ENCODE assay signal across 16 cellular contexts in genomic region chr2:98809878-98810587, GRCh38.
DNase-seq lines count a peak whose midpoint lies in the region; ATAC-seq and TF ChIP-seq lines count a peak whose summit lies in the region.
"Had no signal": no experiment of that assay in that cellular context is flagged by ENCODE, and none has a peak within 500 bp of the region (broad histone marks: within the 10 kb centered on the region; RNA-seq: fewer than 3 reads in every experiment).

No MANE protein-coding gene starts in this region.

- no peak overlapping the region for H3K4me2 ChIP-seq in parathyroid adenoma (ENCODE audit: low read length)

- no peaks in the 10 kb centered on the region for H3K27me3 ChIP-seq in parathyroid adenoma (ENCODE audit: control insufficient read depth, insufficient read depth, low read length)
- H3K27me3 ChIP-seq: SJCRH30 had no signal

- H3K4me1 ChIP-seq in parathyroid adenoma, result peaks cover 45% of the 10 kb centered on the region
- H3K4me1 ChIP-seq: SJCRH30 had no signal

- no peak overlapping the region for H3K4me3 ChIP-seq in parathyroid adenoma (ENCODE audit: low read depth, low read length)
- H3K4me3 ChIP-seq: SJCRH30 had no signal

- H2AFZ ChIP-seq in parathyroid adenoma, result peak overlapping the region; percentile 57

- DNase-seq in kidney glomerular epithelial cell (lab: John Stamatoyannopoulos, UW) (peak; percentile 10), DMS79 (lab: John Stamatoyannopoulos, UW) (no peak), NK-92 (lab: John Stamatoyannopoulos, UW; ENCODE audit: unreplicated experiment) (no peak)
- DNase-seq: C1 segment of cervical spinal cord; CD8-positive, alpha-beta memory T cell; GOT3; KG1; NCI-H1436 treated with DMSO at 0.1 percent for 48 hours; NCI-H2029; NCI-H345; NCI-H526; SJCRH30 had no signal

- peaks cover 19% of the 10 kb centered on the region for H3K79me2 ChIP-seq in parathyroid adenoma

- H3K36me3 ChIP-seq in KOPT-K1 (ENCODE audit: insufficient read depth, low read length) (no peaks in the 10 kb centered on the region), parathyroid adenoma (ENCODE audit: control insufficient read depth, insufficient read depth, low read length) (no peaks in the 10 kb centered on the region)
- H3K36me3 ChIP-seq: SJCRH30 had no signal

- no peak overlapping the region for H3K9ac ChIP-seq in parathyroid adenoma

- H3K9me3 ChIP-seq in KOPT-K1 (ENCODE audit: insufficient read depth, low read length, poor library complexity, severe bottlenecking), result peaks cover 9% of the 10 kb centered on the region
- H3K9me3 ChIP-seq in parathyroid adenoma (ENCODE audit: control insufficient read depth, low read length), result no peaks in the 10 kb centered on the region
- H3K9me3 ChIP-seq: SJCRH30 had no signal

- TF ChIP-seq CTCF in VCaP (conservative IDR thresholded peaks at IDR 0.05), result no peak
- no peak for TF ChIP-seq CTCF in parathyroid adenoma (IDR thresholded peaks at IDR 0.05)

- H3K27ac ChIP-seq in KOPT-K1 (ENCODE audit: low read depth, low read length, poor library complexity, severe bottlenecking) (peak overlapping the region; percentile 11), VCaP (peak overlapping the region; percentile 89), parathyroid adenoma (peak overlapping the region; percentile 43)
- H3K27ac ChIP-seq: SJCRH30 had no signal

- ATAC-seq in HG03045 (IDR thresholded peaks at IDR 0.05; ENCODE audit: unreplicated experiment), result no peak

Comparison
In these comparisons a context has a peak if more than half of its experiments do, and no peak if none do; other contexts are left out.
1. H3K27ac ChIP-seq: peak in every context shown above with its lines; median percentile 89 in VCaP; 43 in parathyroid adenoma; 11 in KOPT-K1.